ENCODE assay signal across 9 cellular contexts in genomic region chr12:2613674-2614073, GRCh38.
DNase-seq lines count a peak whose midpoint lies in the region; ATAC-seq and TF ChIP-seq lines count a peak whose summit lies in the region.
"Had no signal": no experiment of that assay in that cellular context is flagged by ENCODE, and none has a peak within 500 bp of the region (broad histone marks: within the 10 kb centered on the region; RNA-seq: fewer than 3 reads in every experiment).

No MANE protein-coding gene starts in this region.

- peak overlapping the region; percentile 21 for H4K91ac ChIP-seq in mesenchymal stem cell (ENCODE audit: low read length)

- no peak overlapping the region for H3K4ac ChIP-seq in mesenchymal stem cell (ENCODE audit: low read depth in 1 of 2, low read length in 2 of 2)

- no peak overlapping the region for H4K8ac ChIP-seq in mesenchymal stem cell (ENCODE audit: low read length)

- H3K9me3 ChIP-seq in mesenchymal stem cell (ENCODE audit: control insufficient read depth, low read length) (no peaks in the 10 kb centered on the region), transverse colon (no peaks in the 10 kb centered on the region)

- H2AK5ac ChIP-seq in mesenchymal stem cell (ENCODE audit: low read length, severe bottlenecking), result no peak overlapping the region

- peak overlapping the region; percentile 11 for H3K27ac ChIP-seq in mesenchymal stem cell (ENCODE audit: low read length, poor library complexity, severe bottlenecking)
- H3K27ac ChIP-seq in transverse colon, result peak overlapping the region in 2 of 4 donors; percentile 18 to 26

- H2AFZ ChIP-seq in mesenchymal stem cell (ENCODE audit: low read depth, low read length), result no peak overlapping the region

- peak overlapping the region; percentile 52 for H2BK15ac ChIP-seq in mesenchymal stem cell (ENCODE audit: low read depth, poor library complexity, severe bottlenecking)

- H3K79me1 ChIP-seq in mesenchymal stem cell (replicated peaks; ENCODE audit: low read length, poor library complexity, severe bottlenecking), result no peaks in the 10 kb centered on the region

- H3K9ac ChIP-seq in mesenchymal stem cell (ENCODE audit: low read length), result peak overlapping the region; percentile 61

- peak overlapping the region; percentile 55 to 56 for H3K4me3 Mint-ChIP-seq in activated T-cell treated with anti-CD3 and anti-CD28 coated beads, Interleukin-2, amount 50 U/mL, for 72 hours

- peak overlapping the region in 1 of 2 experiments; percentile 6 for H3K14ac ChIP-seq in mesenchymal stem cell (ENCODE audit: low read length in 2 of 2)

- peak overlapping the region; percentile 10 for H3K27ac Mint-ChIP-seq in activated T-cell treated with anti-CD3 and anti-CD28 coated beads, Interleukin-2, amount 50 U/mL, for 72 hours

- no peak overlapping the region for H2BK120ac ChIP-seq in mesenchymal stem cell (ENCODE audit: low read depth, low read length)

- H3K27me3 ChIP-seq in mesenchymal stem cell (ENCODE audit: control insufficient read depth in 1 of 2, insufficient read depth in 1 of 2, low read length in 2 of 2) (peaks cover 0 to 9% of the 10 kb centered on the region in 2 experiments), transverse colon (no peaks in the 10 kb centered on the region)

- 17% methylated on average over 8 of the region's 8 CpGs for WGBS in mesenchymal stem cell
- 20 to 42% methylated on average over 1 to 8 of the region's 8 CpGs for WGBS in transverse colon (ENCODE audit: low coverage in 1 of 2), 2 donors

- no peak overlapping the region for H3K4me2 ChIP-seq in mesenchymal stem cell (ENCODE audit: low read length, poor library complexity, severe bottlenecking)

- H3K4me3 ChIP-seq in mesenchymal stem cell (ENCODE audit: insufficient read depth in 1 of 2, low read depth in 1 of 2, low read length in 2 of 2) (peak overlapping the region in 1 of 2 experiments; percentile 18), transverse colon (no peak overlapping the region)

- intact Hi-C loops in transverse colon (cut with DNase I; ENCODE audit: low total_unique reads), result no loop called here

- in situ Hi-C loops in ACHN (cut with HindIII; ENCODE audit: low pct_ligation_motif_present, low pct_unique_long_range_greater_than_20kb, low sequenced_read_pairs) (no loop called here), transverse colon (cut with MboI; ENCODE audit: low pct_ligation_motif_present in 1 of 4, low pct_unique_long_range_greater_than_20kb in 1 of 4, low sequenced_read_pairs in 3 of 4) (no loop called here), KBM-7 (cut with MboI; ENCODE audit: low pct_unique_long_range_greater_than_20kb, low sequenced_read_pairs) (no loop called here)

- no peak overlapping the region for H3K23ac ChIP-seq in mesenchymal stem cell (ENCODE audit: low read length in 2 of 2)

- TF ChIP-seq EP300 in transverse colon (IDR thresholded peaks at IDR 0.05; ENCODE audit: low read depth), result no peak

- H3K4me1 Mint-ChIP-seq in activated T-cell treated with anti-CD3 and anti-CD28 coated beads, Interleukin-2, amount 50 U/mL, for 72 hours (ENCODE audit: low read depth), result peaks cover 44% of the 10 kb centered on the region

- TF ChIP-seq POLR2A in transverse colon (IDR thresholded peaks at IDR 0.05), result no peak

- no peaks in the 10 kb centered on the region for H3K9me3 Mint-ChIP-seq in activated T-cell treated with anti-CD3 and anti-CD28 coated beads, Interleukin-2, amount 50 U/mL, for 72 hours

- H2BK5ac ChIP-seq in mesenchymal stem cell (ENCODE audit: low read depth, low read length, poor library complexity, severe bottlenecking), result no peak overlapping the region

- H3K36me3 ChIP-seq in mesenchymal stem cell (ENCODE audit: control insufficient read depth in 1 of 2, insufficient read depth in 2 of 2, low read depth in 1 of 2, low read length in 2 of 2), result peaks cover 0 to 50% of the 10 kb centered on the region in 2 experiments
- H3K36me3 ChIP-seq in transverse colon, result no peaks in the 10 kb centered on the region

- DNase-seq in ACHN (peak; percentile 99), HCEC 1CT (peak; percentile 95), mesenchymal stem cell (peak; percentile 97), transverse colon (no peak), KBM-7 (no peak), left lobe of liver (ENCODE audit: low spot score) (no peak)
- DNase-seq in activated T-cell treated with anti-CD3 and anti-CD28 coated beads, Interleukin-2, amount 50 U/mL, for 72 hours, result peak; percentile 74 to 79
- DNase-seq: retina had no signal

- H3K27me3 Mint-ChIP-seq in activated T-cell treated with anti-CD3 and anti-CD28 coated beads, Interleukin-2, amount 50 U/mL, for 72 hours (ENCODE audit: low read depth), result peaks cover 75% of the 10 kb centered on the region

- peak overlapping the region in 1 of 2 experiments; percentile 43 for H3K18ac ChIP-seq in mesenchymal stem cell (ENCODE audit: low read depth in 1 of 2, low read length in 2 of 2)

- no peak for TF ChIP-seq CTCF in transverse colon (IDR thresholded peaks at IDR 0.05)

- no peaks in the 10 kb centered on the region for H3K36me3 Mint-ChIP-seq in activated T-cell treated with anti-CD3 and anti-CD28 coated beads, Interleukin-2, amount 50 U/mL, for 72 hours (ENCODE audit: insufficient read depth in 2 of 2)

- peak overlapping the region in 1 of 2 experiments; percentile 62 for H2BK12ac ChIP-seq in mesenchymal stem cell (ENCODE audit: low read length in 2 of 2)

- H3K4me1 ChIP-seq in mesenchymal stem cell (ENCODE audit: control insufficient read depth, insufficient read depth, low read depth, low read length) (peaks cover 10% of the 10 kb centered on the region), transverse colon (no peaks in the 10 kb centered on the region)

- ATAC-seq in activated T-cell treated with anti-CD3 and anti-CD28 coated beads, Interleukin-2, amount 50 U/mL, for 72 hours (replicated peaks in 1 of 2), result peak; percentile 98
- ATAC-seq in left lobe of liver (no peak), HG02763 (IDR thresholded peaks at IDR 0.05; ENCODE audit: unreplicated experiment) (no peak)

Comparison
In these comparisons a context has a peak if more than half of its experiments do, and no peak if none do; other contexts are left out.
1. DNase-seq: peak in ACHN (single experiment), HCEC 1CT (single experiment), activated T-cell treated with anti-CD3 and anti-CD28 coated beads, Interleukin-2, amount 50 U/mL, for 72 hours (2 of 2) and mesenchymal stem cell (single experiment); none in transverse colon (single experiment), KBM-7 (single experiment) and left lobe of liver (single experiment).
2. ATAC-seq: peak in activated T-cell treated with anti-CD3 and anti-CD28 coated beads, Interleukin-2, amount 50 U/mL, for 72 hours (2 of 2); none in left lobe of liver (single experiment) and HG02763 (single experiment).